In the genomic region with DNA sequence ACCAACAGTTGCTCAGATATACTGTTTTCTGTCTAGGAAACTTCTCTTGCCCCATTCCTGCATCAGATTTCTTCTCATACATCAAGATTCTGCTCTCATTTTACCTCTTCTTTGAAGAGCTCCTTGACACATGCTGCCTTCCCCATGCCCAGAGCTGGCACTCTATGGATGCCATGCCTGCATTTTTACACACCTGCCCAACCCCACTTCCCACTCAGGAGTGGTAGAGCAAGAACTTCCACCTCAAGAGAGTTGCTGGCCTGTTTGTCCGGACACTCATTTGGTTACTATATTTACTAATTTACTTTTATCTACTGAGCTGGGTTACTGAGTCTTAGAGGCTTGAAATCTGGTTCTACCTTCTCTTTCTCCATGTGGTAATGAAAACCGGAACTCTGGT, we compare ENCODE assay signal across 12 cellular contexts.
DNase-seq lines count a peak whose midpoint lies in the region; ATAC-seq and TF ChIP-seq lines count a peak whose summit lies in the region.
"Had no signal": no experiment of that assay in that cellular context is flagged by ENCODE, and none has a peak within 500 bp of the region (broad histone marks: within the 10 kb centered on the region; RNA-seq: fewer than 3 reads in every experiment).

No MANE protein-coding gene starts in this region.

- CTCF ChIA-PET in A673 (lab: Charles Lee): interaction anchor here (2.0 kb wide), 1 partner anchor 41 kb away, joined by 9 read pairs; no protein-coding TSS in a partner anchor

- no peak overlapping the region for H3K4me3 ChIP-seq in A673 (ENCODE audit: low read depth, low read length, poor library complexity, severe bottlenecking)
- H3K4me3 ChIP-seq: GM23248 had no signal

- H3K36me3 Mint-ChIP-seq in T-helper 17 cell (ENCODE audit: low read depth): peaks cover 3% of the 10 kb centered on the region
- H3K36me3 Mint-ChIP-seq in neural crest cell (ENCODE audit: low read depth): peaks cover 17% of the 10 kb centered on the region

- H3K27me3 Mint-ChIP-seq in T-helper 17 cell (no peaks in the 10 kb centered on the region), neural crest cell (ENCODE audit: low read depth) (no peaks in the 10 kb centered on the region)
- H3K27me3 Mint-ChIP-seq: CD4-positive, alpha-beta memory T cell had no signal

- no peak overlapping the region for H3K4me3 Mint-ChIP-seq in T-helper 17 cell
- no peak overlapping the region for H3K4me3 Mint-ChIP-seq in neural crest cell
- H3K4me3 Mint-ChIP-seq: CD4-positive, alpha-beta memory T cell had no signal

- ATAC-seq in T-helper 17 cell (no peak), left colon (peak; percentile 61), HG03159 (IDR thresholded peaks at IDR 0.05; ENCODE audit: unreplicated experiment) (no peak)
- ATAC-seq: HCT116 had no signal

- DNase-seq in A673 (ENCODE audit: low spot score): no peak
- DNase-seq in T-helper 17 cell: no peak
- DNase-seq in left colon: peak in 1 of 2 donors; percentile 5
- DNase-seq in neural crest cell (ENCODE audit: low read depth, low spot score): no peak
- DNase-seq in MV-4-11 (lab: John Stamatoyannopoulos, UW): no peak
- no peak for DNase-seq in NCI-H524 treated with DMSO at 0.1 percent for 48 hours (lab: John Stamatoyannopoulos, UW)
- DNase-seq: BE2C; CD4-positive, alpha-beta memory T cell; GM23248 had no signal

- H3K27me3 ChIP-seq in A673 (replicated peaks; ENCODE audit: insufficient read depth, low read depth, low read length, poor library complexity): no peaks in the 10 kb centered on the region
- H3K27me3 ChIP-seq: BE2C had no signal

- no peaks in the 10 kb centered on the region for H3K9me3 ChIP-seq in A673 (ENCODE audit: low read depth, low read length, poor library complexity, severe bottlenecking)
- H3K9me3 ChIP-seq in T-helper 17 cell (ENCODE audit: control insufficient read depth, low read length, poor library complexity, severe bottlenecking): no peaks in the 10 kb centered on the region
- H3K9me3 ChIP-seq: BE2C had no signal

- POLR2A ChIA-PET in A673 (lab: Charles Lee; ENCODE audit: low non-redundant PET): interaction anchor here (0.6 kb wide), 1 partner anchor 42 kb away, joined by 10 read pairs; no protein-coding TSS in a partner anchor

- TF ChIP-seq CTCF in A673 (conservative IDR thresholded peaks at IDR 0.05; ENCODE audit: low read depth, low read length) (no peak), neural crest cell (conservative IDR thresholded peaks at IDR 0.05) (no peak)

- H3K27ac Mint-ChIP-seq in T-helper 17 cell (peak overlapping the region; percentile 70), neural crest cell (ENCODE audit: unreplicated experiment) (peak overlapping the region; percentile 64)

- no peaks in the 10 kb centered on the region for H3K36me3 ChIP-seq in A673 (ENCODE audit: insufficient read depth, low read length, poor library complexity, severe bottlenecking)
- H3K36me3 ChIP-seq: BE2C had no signal

- intact Hi-C loops in A673 (cut with micrococcal nuclease; ENCODE audit: unreplicated experiment) (loop anchor here (2.0 kb wide), 1 partner anchor 184 kb away; no protein-coding TSS in a partner anchor), left colon (cut with DNase I, micrococcal nuclease) (no loop called here)

- peak overlapping the region; percentile 72 for H3K27ac ChIP-seq in A673 (ENCODE audit: low read depth, low read length, poor library complexity, severe bottlenecking)
- H3K27ac ChIP-seq: C4-2B, GM23248 had no signal

- H3K9me3 Mint-ChIP-seq in neural crest cell: no peaks in the 10 kb centered on the region
- H3K9me3 Mint-ChIP-seq: CD4-positive, alpha-beta memory T cell had no signal

- H3K4me1 ChIP-seq in A673 (ENCODE audit: insufficient read depth, low read length, poor library complexity, severe bottlenecking): peaks cover 69% of the 10 kb centered on the region
- H3K4me1 ChIP-seq: BE2C had no signal

- no TSS peak for BruUV-seq in A673 (replicated peaks; lab: Mats Ljungman, UMichigan)

- peaks cover 5% of the 10 kb centered on the region for H3K4me1 Mint-ChIP-seq in T-helper 17 cell
- no peaks in the 10 kb centered on the region for H3K4me1 Mint-ChIP-seq in neural crest cell
